ENCODE assay signal across 14 cellular contexts in the genomic region with DNA sequence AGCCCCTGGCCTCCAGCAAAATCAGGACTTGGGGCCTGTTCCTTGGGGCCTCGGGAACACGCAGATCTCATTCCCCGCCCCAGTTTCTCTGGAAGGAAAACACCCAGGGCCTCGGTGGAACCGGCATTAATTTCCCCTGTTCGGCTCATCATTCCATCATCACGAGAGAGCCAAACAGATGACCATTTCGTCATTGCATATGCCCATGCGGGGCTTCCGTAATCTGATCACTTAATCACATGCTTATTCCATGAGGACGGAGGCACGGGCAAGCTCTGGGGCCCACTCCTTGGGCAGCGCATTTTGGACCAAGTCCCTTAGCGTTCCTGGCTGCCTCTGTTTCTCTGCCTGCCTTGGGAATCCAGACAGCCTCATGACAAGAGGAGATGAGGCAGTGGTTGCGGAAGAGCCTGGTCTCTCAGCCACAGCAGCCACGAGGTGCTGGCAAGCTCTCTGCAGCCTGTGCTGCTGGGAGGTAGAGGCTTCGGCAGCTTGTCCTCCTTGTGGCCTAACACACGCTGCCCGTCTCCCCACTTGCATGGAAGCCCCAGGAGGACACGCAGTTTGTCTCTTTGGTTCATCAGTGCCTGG.
DNase-seq lines count a peak whose midpoint lies in the region; ATAC-seq and TF ChIP-seq lines count a peak whose summit lies in the region.
"Had no signal": no experiment of that assay in that cellular context is flagged by ENCODE, and none has a peak within 500 bp of the region (broad histone marks: within the 10 kb centered on the region; RNA-seq: fewer than 3 reads in every experiment).

No MANE protein-coding gene starts in this region.

- peaks cover 11% of the 10 kb centered on the region for H3K4me1 ChIP-seq in CD8-positive, alpha-beta T cell (ENCODE audit: insufficient read depth, low read length)
- H3K4me1 ChIP-seq in cardiac muscle cell (ENCODE audit: low read depth) (no peaks in the 10 kb centered on the region), parathyroid adenoma (no peaks in the 10 kb centered on the region)
- H3K4me1 ChIP-seq: body of pancreas had no signal

- no peak overlapping the region for H3K27ac ChIP-seq in CD8-positive, alpha-beta T cell (ENCODE audit: low read depth, low read length)
- H3K27ac ChIP-seq in cardiac muscle cell (no peak overlapping the region), parathyroid adenoma (no peak overlapping the region)
- H3K27ac ChIP-seq: body of pancreas, C4-2B had no signal

- no peak for ATAC-seq in CD8-positive, alpha-beta T cell
- no peak for ATAC-seq in activated T-helper 17 cell treated with anti-CD3 and anti-CD28 coated beads, Interleukin-2, amount 50 U/mL, for 72 hours (replicated peaks)
- ATAC-seq in GM19035 (IDR thresholded peaks at IDR 0.05; ENCODE audit: unreplicated experiment): no peak
- ATAC-seq: body of pancreas had no signal

- H3K9me3 ChIP-seq in CD8-positive, alpha-beta T cell (ENCODE audit: low read length): no peaks in the 10 kb centered on the region
- H3K9me3 ChIP-seq in cardiac muscle cell (ENCODE audit: low read depth) (no peaks in the 10 kb centered on the region), parathyroid adenoma (ENCODE audit: control insufficient read depth, low read length) (no peaks in the 10 kb centered on the region)
- H3K9me3 ChIP-seq: body of pancreas had no signal

- no peak overlapping the region for H3K9ac ChIP-seq in parathyroid adenoma

- H3K4me3 Mint-ChIP-seq in CD8-positive, alpha-beta T cell: no peak overlapping the region
- H3K4me3 Mint-ChIP-seq in activated T-helper 17 cell treated with anti-CD3 and anti-CD28 coated beads, Interleukin-2, amount 50 U/mL, for 72 hours: no peak overlapping the region

- peak overlapping the region; percentile 49 for H3K27ac Mint-ChIP-seq in CD8-positive, alpha-beta T cell
- no peak overlapping the region for H3K27ac Mint-ChIP-seq in activated T-helper 17 cell treated with anti-CD3 and anti-CD28 coated beads, Interleukin-2, amount 50 U/mL, for 72 hours

- no peaks in the 10 kb centered on the region for H3K79me2 ChIP-seq in parathyroid adenoma

- intact Hi-C loops in CD8-positive, alpha-beta T cell (cut with DNase I, micrococcal nuclease): no loop called here

- no peak for TF ChIP-seq CTCF in CD8-positive, alpha-beta T cell (IDR thresholded peaks at IDR 0.05)
- peak; percentile 4 for TF ChIP-seq CTCF in cardiac muscle cell (IDR thresholded peaks at IDR 0.05; ENCODE audit: low read depth, low read length)
- TF ChIP-seq CTCF in parathyroid adenoma (IDR thresholded peaks at IDR 0.05): no peak

- CTCF ChIA-PET in CD8-positive, alpha-beta T cell (lab: Charles Lee): no interaction called here

- H3K36me3 Mint-ChIP-seq in CD8-positive, alpha-beta T cell: peaks cover 10% of the 10 kb centered on the region
- H3K36me3 Mint-ChIP-seq in activated T-helper 17 cell treated with anti-CD3 and anti-CD28 coated beads, Interleukin-2, amount 50 U/mL, for 72 hours (ENCODE audit: low read depth): no peaks in the 10 kb centered on the region

- H3K36me3 ChIP-seq in CD8-positive, alpha-beta T cell (ENCODE audit: insufficient read depth, low read length): no peaks in the 10 kb centered on the region
- H3K36me3 ChIP-seq in cardiac muscle cell (no peaks in the 10 kb centered on the region), parathyroid adenoma (ENCODE audit: control insufficient read depth, insufficient read depth, low read length) (no peaks in the 10 kb centered on the region)

- no peaks in the 10 kb centered on the region for H3K9me3 Mint-ChIP-seq in CD8-positive, alpha-beta T cell
- no peaks in the 10 kb centered on the region for H3K9me3 Mint-ChIP-seq in activated T-helper 17 cell treated with anti-CD3 and anti-CD28 coated beads, Interleukin-2, amount 50 U/mL, for 72 hours

- no peaks in the 10 kb centered on the region for H3K27me3 Mint-ChIP-seq in CD8-positive, alpha-beta T cell (ENCODE audit: low read depth)
- no peaks in the 10 kb centered on the region for H3K27me3 Mint-ChIP-seq in activated T-helper 17 cell treated with anti-CD3 and anti-CD28 coated beads, Interleukin-2, amount 50 U/mL, for 72 hours

- POLR2A ChIA-PET in CD8-positive, alpha-beta T cell (lab: Charles Lee): no interaction called here

- H3K27me3 ChIP-seq in CD8-positive, alpha-beta T cell (ENCODE audit: insufficient read depth, low read length): no peaks in the 10 kb centered on the region
- H3K27me3 ChIP-seq in cardiac muscle cell (no peaks in the 10 kb centered on the region), parathyroid adenoma (ENCODE audit: control insufficient read depth, insufficient read depth, low read length) (no peaks in the 10 kb centered on the region)
- H3K27me3 ChIP-seq: body of pancreas had no signal

- peak overlapping the region; percentile 66 for H2AFZ ChIP-seq in parathyroid adenoma

- peaks cover 29% of the 10 kb centered on the region for H3K4me1 Mint-ChIP-seq in CD8-positive, alpha-beta T cell (ENCODE audit: low read depth)
- H3K4me1 Mint-ChIP-seq in activated T-helper 17 cell treated with anti-CD3 and anti-CD28 coated beads, Interleukin-2, amount 50 U/mL, for 72 hours: peaks cover 3% of the 10 kb centered on the region

- H3K4me3 ChIP-seq in CD8-positive, alpha-beta T cell (ENCODE audit: low read depth, low read length): no peak overlapping the region
- H3K4me3 ChIP-seq in cardiac muscle cell: no peak overlapping the region
- no peak overlapping the region for H3K4me3 ChIP-seq in parathyroid adenoma (ENCODE audit: low read depth, low read length)
- H3K4me3 ChIP-seq: body of pancreas had no signal

- no peak for DNase-seq in CD8-positive, alpha-beta T cell
- peak; percentile 63 for DNase-seq in SK-N-DZ (ENCODE audit: low spot score)
- peak in 1 of 2 donors; percentile 63 for DNase-seq in cardiac muscle cell (ENCODE audit: low read depth in 1 of 2, low spot score in 1 of 2)
- no peak for DNase-seq in NCI-H774 (lab: John Stamatoyannopoulos, UW)
- no peak for DNase-seq in epidermal melanocyte (ENCODE audit: insufficient read length, low spot score)
- DNase-seq: activated CD8-positive, alpha-beta memory T cell treated with anti-CD3 and anti-CD28 coated beads, Interleukin-2, amount 50 U/mL, for 4 hours; NCI-H1048; stimulated activated CD4-positive, alpha-beta T cell treated with anti-CD3 and anti-CD28 coated beads, Interleukin-15, amount 100 ng/mL, for 24 hours; T1000 had no signal

- no peak overlapping the region for H3K4me2 ChIP-seq in parathyroid adenoma (ENCODE audit: low read length)
